In genomic region chr14:36773136-36773540, GRCh38 we compare ENCODE assay signal across 9 cellular contexts.
DNase-seq lines count a peak whose midpoint lies in the region; ATAC-seq and TF ChIP-seq lines count a peak whose summit lies in the region.
"Had no signal": no experiment of that assay in that cellular context is flagged by ENCODE, and none has a peak within 500 bp of the region (broad histone marks: within the 10 kb centered on the region; RNA-seq: fewer than 3 reads in every experiment).

No MANE protein-coding gene starts in this region.

- no peak overlapping the region for H3K4me3 ChIP-seq in PC-9
- H3K4me3 ChIP-seq in fibroblast of pulmonary artery (replicated peaks; ENCODE audit: low read depth, low read length) = no peak overlapping the region
- H3K4me3 ChIP-seq in uterus = no peak overlapping the region

- H3F3A ChIP-seq in PC-9 (ENCODE audit: insufficient read depth, low read depth) = peaks cover 20% of the 10 kb centered on the region

- H3K4me2 ChIP-seq in PC-9 = no peak overlapping the region

- H3K27ac ChIP-seq in PC-9 (no peak overlapping the region), uterus (no peak overlapping the region)

- no TSS peak for BruUV-seq in PC-9 (replicated peaks; lab: Mats Ljungman, UMichigan)

- DNase-seq in AG20443 (ENCODE audit: low spot score) (peak; percentile 34), HS-27A (ENCODE audit: low read depth) (peak; percentile 84), PC-9 (peak; percentile 18 to 57), fibroblast of pulmonary artery (ENCODE audit: low read depth) (peak; percentile 5), epidermal melanocyte (ENCODE audit: insufficient read length, low spot score) (no peak), uterus (no peak), NCI-H1694 (lab: John Stamatoyannopoulos, UW) (no peak)
- DNase-seq: naive thymus-derived CD8-positive, alpha-beta T cell had no signal

- no peak for TF ChIP-seq POLR2A in uterus (IDR thresholded peaks at IDR 0.05)

- no peaks in the 10 kb centered on the region for H3K9me3 ChIP-seq in PC-9 (ENCODE audit: insufficient read depth, low read depth)
- no peaks in the 10 kb centered on the region for H3K9me3 ChIP-seq in uterus

- no peak for ATAC-seq in GM18519 (IDR thresholded peaks at IDR 0.05; ENCODE audit: low FRiP score, unreplicated experiment)
- ATAC-seq: naive thymus-derived CD8-positive, alpha-beta T cell had no signal

- no peaks in the 10 kb centered on the region for H3K79me2 ChIP-seq in PC-9 (ENCODE audit: low read depth)

- H3K36me3 ChIP-seq in PC-9 (ENCODE audit: low read depth) (no peaks in the 10 kb centered on the region), uterus (no peaks in the 10 kb centered on the region)

- intact Hi-C loops in PC-9 (cut with micrococcal nuclease; ENCODE audit: unreplicated experiment) = loop anchor here (2.0 to 5.0 kb wide), 3 partner anchors 169 to 344 kb away; no protein-coding TSS in a partner anchor
- intact Hi-C loops in uterus (cut with DNase I; ENCODE audit: low total_unique reads) = no loop called here

- POLR2A ChIA-PET in PC-9 (lab: Charles Lee; ENCODE audit: unreplicated experiment) = no interaction called here

- H3K9me2 ChIP-seq in PC-9 (ENCODE audit: insufficient read depth) = no peaks in the 10 kb centered on the region

- H2AFZ ChIP-seq in PC-9 = no peak overlapping the region

- peak; percentile 28; the same call in 1 of the 2 replicates for TF ChIP-seq CTCF in PC-9 (conservative IDR thresholded peaks at IDR 0.05)
- no peak for TF ChIP-seq CTCF in fibroblast of pulmonary artery (IDR thresholded peaks at IDR 0.05; ENCODE audit: low read length, missing control alignments)
- no peak for TF ChIP-seq CTCF in uterus (IDR thresholded peaks at IDR 0.05)

- H3K4me1 ChIP-seq in PC-9 (replicated peaks; ENCODE audit: insufficient read depth) (peaks cover 47% of the 10 kb centered on the region), uterus (no peaks in the 10 kb centered on the region)

- H3K27me3 ChIP-seq in PC-9 (ENCODE audit: insufficient read depth, low read depth) (no peaks in the 10 kb centered on the region), uterus (no peaks in the 10 kb centered on the region)

- no peaks in the 10 kb centered on the region for H4K20me1 ChIP-seq in PC-9 (ENCODE audit: insufficient read depth)

- CTCF ChIA-PET in PC-9 (lab: Charles Lee) = interaction anchor here (0.5 to 1.2 kb wide), 4 partner anchors 163 to 425 kb away, joined by 3 to 18 read pairs (median 4); no protein-coding TSS in a partner anchor

Comparison
In these comparisons a context has a peak if more than half of its experiments do, and no peak if none do; other contexts are left out.
1. DNase-seq: peak in AG20443 (single experiment), HS-27A (single experiment), PC-9 (2 of 2) and fibroblast of pulmonary artery (single experiment); none in epidermal melanocyte (single experiment), uterus (0 of 2) and NCI-H1694 (single experiment).